10 cellular contexts compared by ENCODE assay signal in genomic region chr11:74418509-74418895, GRCh38. TPM values are rescaled to one million over a fixed set of nuclear protein-coding genes. Genes with fewer than 3 reads are reported as not detected.
A peak's percentile ranks its signal among the peaks of the same experiment; 100 is the strongest.
DNase-seq lines count a peak whose midpoint lies in the region; ATAC-seq, FAIRE-seq and TF ChIP-seq lines count a peak whose summit lies in the region.
"Had no signal": no experiment of that assay in that cellular context is flagged by ENCODE, and none has a peak within 500 bp of the region (broad histone marks: within the 10 kb centered on the region; RNA-seq: fewer than 3 reads in every experiment).

No MANE protein-coding gene starts in this region.

- H3K4me3 ChIP-seq in dorsolateral prefrontal cortex: no peak overlapping the region
- H3K4me3 ChIP-seq: cardiac muscle cell had no signal

- no peak for TF ChIP-seq CTCF in dorsolateral prefrontal cortex (IDR thresholded peaks at IDR 0.05 in 54 of 56, conservative IDR thresholded peaks at IDR 0.05 in 2 of 56; ENCODE audit: low read depth in 1 of 56, partially characterized antibody in 56 of 56)

- no peak overlapping the region for H3K27ac ChIP-seq in dorsolateral prefrontal cortex
- H3K27ac ChIP-seq: cardiac muscle cell, parathyroid adenoma had no signal

- peak; percentile 75 for DNase-seq in H4 (ENCODE audit: low spot score)
- peak; percentile 37 for DNase-seq in NCI-H226
- peak; percentile 96 for DNase-seq in renal cortical epithelial cell (ENCODE audit: low read depth)
- DNase-seq in cerebellum (ENCODE audit: low spot score): no peak
- DNase-seq in dorsolateral prefrontal cortex: no peak

- H3K27me3 ChIP-seq in dorsolateral prefrontal cortex: no peaks in the 10 kb centered on the region

- no peak for ATAC-seq in HG03135 (IDR thresholded peaks at IDR 0.05; ENCODE audit: unreplicated experiment)
- no peak for ATAC-seq in GM19463 (IDR thresholded peaks at IDR 0.05; ENCODE audit: unreplicated experiment)

- intact Hi-C loops in dorsolateral prefrontal cortex (cut with DNase I): no loop called here

- FAIRE-seq in endometrium (lab: Jason Lieb, UNC): peak; percentile 84

RNA-seq across cellular contexts. Expression of gene PGM2L1, which starts 20.3 kb away (rescaled TPM):
- 2.2 and 3.7 TPM in 2 replicates for total RNA-seq in H4 (2014; rRNA removed; shearing (Covaris generic))
- total RNA-seq in renal cortical epithelial cell: 29.2 and 32.6 TPM in 2 replicates
- total RNA-seq in cerebellum: 72.8 TPM
- total RNA-seq in dorsolateral prefrontal cortex: 100 to 1,000 TPM in 12 of 120 experiments, 10 to 100 TPM in 108; 26.3 to 120 (median 74.7) TPM

RNA-seq across cellular contexts. Expression of gene KCNE3, which starts 48.8 kb away (rescaled TPM):
- total RNA-seq in H4 (2014; rRNA removed; shearing (Covaris generic)): 0.08 TPM in 1 of 2 replicates, not detected in the other
- total RNA-seq in renal cortical epithelial cell (0.52 and 11.8 TPM in 2 replicates), cerebellum (1.5 TPM), dorsolateral prefrontal cortex (1 to 10 TPM in 118 of 120 experiments, under 1 TPM in 2; 0.82 to 7.7 (median 2.6) TPM)

Comparison
In these comparisons a context has a peak if more than half of its experiments do, and no peak if none do; other contexts are left out.
1. DNase-seq: peak in H4 (single experiment), NCI-H226 (single experiment) and renal cortical epithelial cell (single experiment); none in cerebellum (single experiment) and dorsolateral prefrontal cortex (0 of 10).